16 cellular contexts compared by ENCODE assay signal in genomic region chr1:119986007-119986497, GRCh38.
"Had no signal": no experiment of that assay in that cellular context is flagged by ENCODE, and none has a peak within 500 bp of the region (broad histone marks: within the 10 kb centered on the region; RNA-seq: fewer than 3 reads in every experiment).

No MANE protein-coding gene starts in this region.

- H3K4me3 Mint-ChIP-seq: activated CD4-positive, alpha-beta memory T cell treated with anti-CD3 and anti-CD28 coated beads for 36 hours; activated CD4-positive, alpha-beta T cell treated with anti-CD3 and anti-CD28 coated beads for 36 hours; activated T-cell treated with anti-CD3 and anti-CD28 coated beads, Interleukin-2, amount 50 U/mL, for 4 hours; stimulated activated memory B cell treated with anti-CD40 and anti-IgM and Interleukin-4, amounts not matched to agents 10 μg/mL and 1 μg/mL and 100 μg/mL, for 72 hours had no signal

- H3K4me3 ChIP-seq: body of pancreas, esophagus squamous epithelium, sigmoid colon, tibial nerve had no signal

- H2AFZ ChIP-seq: parathyroid adenoma had no signal

- H3K27me3 ChIP-seq: body of pancreas, esophagus squamous epithelium, sigmoid colon, tibial nerve had no signal

- H3K27ac Mint-ChIP-seq: activated naive CD4-positive, alpha-beta T cell treated with anti-CD3 and anti-CD28 coated beads, Interleukin-2, amount 50 U/mL, for 72 hours; stimulated activated memory B cell treated with anti-CD40 and anti-IgM and Interleukin-4, amounts not matched to agents 10 μg/mL and 1 μg/mL and 100 μg/mL, for 72 hours had no signal

- H3K9me3 Mint-ChIP-seq: activated CD4-positive, alpha-beta memory T cell treated with anti-CD3 and anti-CD28 coated beads for 36 hours; activated naive CD4-positive, alpha-beta T cell treated with anti-CD3 and anti-CD28 coated beads, Interleukin-2, amount 50 U/mL, for 72 hours; activated T-cell treated with anti-CD3 and anti-CD28 coated beads, Interleukin-2, amount 50 U/mL, for 4 hours; stimulated activated memory B cell treated with anti-CD40 and anti-IgM and Interleukin-4, amounts not matched to agents 10 μg/mL and 1 μg/mL and 100 μg/mL, for 72 hours had no signal

- FAIRE-seq: endothelial cell of umbilical vein had no signal

- ATAC-seq: activated CD4-positive, alpha-beta T cell treated with anti-CD3 and anti-CD28 coated beads for 36 hours; activated naive CD4-positive, alpha-beta T cell treated with anti-CD3 and anti-CD28 coated beads, Interleukin-2, amount 50 U/mL, for 72 hours; activated T-cell treated with anti-CD3 and anti-CD28 coated beads, Interleukin-2, amount 50 U/mL, for 4 hours; stimulated activated memory B cell treated with anti-CD40 and anti-IgM and Interleukin-4, amounts not matched to agents 10 μg/mL and 1 μg/mL and 100 μg/mL, for 72 hours had no signal

- H3K27ac ChIP-seq: parathyroid adenoma had no signal

- H3K27me3 Mint-ChIP-seq: activated CD4-positive, alpha-beta memory T cell treated with anti-CD3 and anti-CD28 coated beads for 36 hours; activated CD4-positive, alpha-beta T cell treated with anti-CD3 and anti-CD28 coated beads for 36 hours; stimulated activated memory B cell treated with anti-CD40 and anti-IgM and Interleukin-4, amounts not matched to agents 10 μg/mL and 1 μg/mL and 100 μg/mL, for 72 hours had no signal

- H3K79me2 ChIP-seq: parathyroid adenoma had no signal

- H3K4me1 ChIP-seq: parathyroid adenoma had no signal

- DNase-seq: activated CD4-positive, alpha-beta memory T cell treated with anti-CD3 and anti-CD28 coated beads for 36 hours; activated CD4-positive, alpha-beta T cell treated with anti-CD3 and anti-CD28 coated beads for 36 hours; activated effector memory CD4-positive, alpha-beta T cell treated with anti-CD3 and anti-CD28 coated beads, Interleukin-2, amount 50 U/mL, for 16 hours; activated T-cell treated with anti-CD3 and anti-CD28 coated beads, Interleukin-2, amount 50 U/mL, for 4 hours; body of pancreas; central memory CD4-positive, alpha-beta T cell; cortex of kidney; effector CD4-positive, alpha-beta T cell; esophagus squamous epithelium; foreskin fibroblast; sigmoid colon had no signal

- H3K9me3 ChIP-seq: body of pancreas, esophagus squamous epithelium, sigmoid colon, tibial nerve had no signal

- H3K9ac ChIP-seq: parathyroid adenoma had no signal
